Comparison of ENCODE assay signal across 18 cellular contexts in genomic region chrX:131572372-131573014, GRCh38. TPM values are rescaled to one million over a fixed set of nuclear protein-coding genes. Genes with fewer than 3 reads are reported as not detected.
DNase-seq lines count a peak whose midpoint lies in the region; TF ChIP-seq lines count a peak whose summit lies in the region.
"Had no signal": no experiment of that assay in that cellular context is flagged by ENCODE, and none has a peak within 500 bp of the region (broad histone marks: within the 10 kb centered on the region; RNA-seq: fewer than 3 reads in every experiment).

No MANE protein-coding gene starts in this region.

- in situ Hi-C loops in astrocyte of the spinal cord (cut with HindIII; ENCODE audit: low sequenced_read_pairs), result no loop called here

- WGBS in thyroid gland, 2 donors, result 36 to 42% methylated on average over 5 of the region's 5 CpGs
- 37 to 56% (median 52%) methylated on average over 5 of the region's 5 CpGs for WGBS in adrenal gland, 4 donors

- intact Hi-C loops in thyroid gland (cut with DNase I), result no loop called here
- intact Hi-C loops in adrenal gland (cut with DNase I), result no loop called here
- intact Hi-C loops in dorsolateral prefrontal cortex (cut with DNase I), result no loop called here

- no peaks in the 10 kb centered on the region for H3K4me1 ChIP-seq in thyroid gland
- H3K4me1 ChIP-seq in adrenal gland (replicated peaks in 1 of 2), result no peaks in the 10 kb centered on the region
- H3K4me1 ChIP-seq: BLaER1 treated with 17β-estradiol and CSF1 and Interleukin-3, amounts not matched to agents 10 nM and 100 nM had no signal

- H3K9me3 ChIP-seq in thyroid gland (no peaks in the 10 kb centered on the region), adrenal gland (replicated peaks in 1 of 3) (no peaks in the 10 kb centered on the region)

- TF ChIP-seq POLR2A in thyroid gland (IDR thresholded peaks at IDR 0.05) (no peak), adrenal gland (IDR thresholded peaks at IDR 0.05) (no peak)

- H3K27ac ChIP-seq in thyroid gland, result no peak overlapping the region
- no peak overlapping the region for H3K27ac ChIP-seq in adrenal gland
- H3K27ac ChIP-seq in dorsolateral prefrontal cortex, result no peak overlapping the region
- H3K27ac ChIP-seq: BLaER1 treated with 17β-estradiol and CSF1 and Interleukin-3, amounts not matched to agents 10 nM and 100 nM had no signal

- no peak overlapping the region for H3K4me3 ChIP-seq in astrocyte of the spinal cord (ENCODE audit: low read depth, low read length)
- no peak overlapping the region for H3K4me3 ChIP-seq in thyroid gland (replicated peaks in 1 of 3)
- no peak overlapping the region for H3K4me3 ChIP-seq in adrenal gland
- no peak overlapping the region for H3K4me3 ChIP-seq in dorsolateral prefrontal cortex
- H3K4me3 ChIP-seq: BLaER1 treated with 17β-estradiol and CSF1 and Interleukin-3, amounts not matched to agents 10 nM and 100 nM had no signal

- TF ChIP-seq CTCF in astrocyte of the spinal cord (IDR thresholded peaks at IDR 0.05; ENCODE audit: low read depth, low read length) (no peak), thyroid gland (IDR thresholded peaks at IDR 0.05) (no peak), adrenal gland (IDR thresholded peaks at IDR 0.05) (no peak), dorsolateral prefrontal cortex (IDR thresholded peaks at IDR 0.05 in 54 of 56, conservative IDR thresholded peaks at IDR 0.05 in 2 of 56; ENCODE audit: low read depth in 1 of 56, partially characterized antibody in 56 of 56) (no peak)

- H3K27me3 ChIP-seq in thyroid gland, result no peaks in the 10 kb centered on the region
- peaks cover 11% of the 10 kb centered on the region for H3K27me3 ChIP-seq in adrenal gland
- H3K27me3 ChIP-seq in dorsolateral prefrontal cortex, result peaks cover 0 to 88% (median 46%) of the 10 kb centered on the region in 45 donors

- H3K36me3 ChIP-seq in thyroid gland (no peaks in the 10 kb centered on the region), adrenal gland (replicated peaks in 1 of 2) (no peaks in the 10 kb centered on the region)
- H3K36me3 ChIP-seq: BLaER1 treated with 17β-estradiol and CSF1 and Interleukin-3, amounts not matched to agents 10 nM and 100 nM had no signal

- DNase-seq in A172 (ENCODE audit: low spot score) (peak; percentile 19), HT-29 (ENCODE audit: low spot score) (peak; percentile 65), astrocyte of the spinal cord (ENCODE audit: low read depth, low spot score) (peak; percentile 56), myocyte (ENCODE audit: low read depth) (peak; percentile 26), thyroid gland (no peak), adrenal gland (no peak), dorsolateral prefrontal cortex (no peak)
- DNase-seq in stimulated activated CD4-positive, alpha-beta T cell treated with anti-CD3 and anti-CD28 coated beads, Interleukin-4, amount 100 ng/mL, for 1 hour, result no peak
- DNase-seq: 8988T, KBM-7, NCI-H1092, NCI-H146, NCI-H2081, NCI-H510A, NCI-H774 had no signal

RNA-seq across cellular contexts. Expression of gene OR13H1, which starts 28.6 kb away (rescaled TPM):
- not detected in 2 replicates for total RNA-seq in A172 (2014; rRNA removed; shearing (Covaris generic))
- not detected in 2 replicates for total RNA-seq in HT-29 (2014; rRNA removed; shearing (Covaris generic))
- total RNA-seq in myocyte (not detected in 2 replicates), thyroid gland (not detected), adrenal gland (not detected), dorsolateral prefrontal cortex (not detected)
- not detected for polyA plus RNA-seq in myocyte (2012)
- polyA plus RNA-seq in adrenal gland, result not detected
- total RNA-seq: H1, MCF 10A had no signal
- polyA plus RNA-seq: H1 had no signal

Comparison
In these comparisons a context has a peak if more than half of its experiments do, and no peak if none do; other contexts are left out.
1. DNase-seq: peak in A172 (single experiment), HT-29 (single experiment), astrocyte of the spinal cord (single experiment) and myocyte (single experiment); none in thyroid gland (0 of 2), adrenal gland (0 of 7), dorsolateral prefrontal cortex (0 of 10) and stimulated activated CD4-positive, alpha-beta T cell treated with anti-CD3 and anti-CD28 coated beads, Interleukin-4, amount 100 ng/mL, for 1 hour (single experiment).